In the genomic region with DNA sequence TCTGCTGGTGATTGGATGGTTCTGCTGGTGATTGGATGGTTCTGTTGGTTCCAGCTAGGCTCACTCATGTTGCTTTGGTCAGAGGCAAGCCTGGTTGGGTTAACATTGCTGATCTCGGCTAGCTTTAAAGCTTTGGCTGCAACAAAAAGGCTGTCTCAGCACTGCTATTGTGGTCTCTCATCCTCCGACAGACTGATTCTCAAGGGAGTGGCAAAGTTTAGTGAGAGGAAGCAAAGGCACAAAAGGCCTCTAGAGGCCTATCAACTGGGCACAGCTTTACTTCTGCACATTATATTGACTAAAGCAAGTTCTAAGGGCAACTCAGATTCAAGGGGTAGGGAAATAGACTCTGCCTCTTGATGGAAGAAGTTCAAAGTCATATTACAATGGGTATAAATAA, we compare ENCODE assay signal across 16 cellular contexts.
"Had no signal": no experiment of that assay in that cellular context is flagged by ENCODE, and none has a peak within 500 bp of the region (broad histone marks: within the 10 kb centered on the region; RNA-seq: fewer than 3 reads in every experiment).

No MANE protein-coding gene starts in this region.

- H3K4me1 Mint-ChIP-seq: memory B cell; naive thymus-derived CD4-positive, alpha-beta T cell had no signal

- H3K27me3 ChIP-seq: spleen had no signal

- H3K4me1 ChIP-seq: spleen had no signal

- H3K27ac Mint-ChIP-seq: activated naive CD8-positive, alpha-beta T cell; memory B cell; naive thymus-derived CD4-positive, alpha-beta T cell; stimulated activated naive B cell treated with anti-CD40 and anti-IgM and Interleukin-4, amounts not matched to agents 10 μg/mL and 1 μg/mL and 100 μg/mL, for 72 hours; T-helper 1 cell treated with Interleukin-12 subunit alpha and Interleukin-12 subunit beta and Interleukin-4 antibody, amounts not matched to agents 30 μg/mL and 1 μg/mL, for 36 hours had no signal

- H3K27me3 Mint-ChIP-seq: stimulated activated naive B cell treated with anti-CD40 and anti-IgM and Interleukin-4, amounts not matched to agents 10 μg/mL and 1 μg/mL and 100 μg/mL, for 72 hours had no signal

- DNase-seq: activated CD4-positive, CD25-positive, alpha-beta regulatory T cell treated with anti-CD3 and anti-CD28 coated beads, Interleukin-2, amount 50 U/mL, for 72 hours; activated gamma-delta T cell; cerebellar nuclear complex; cortex of kidney; head of caudate nucleus; kidney glomerular epithelial cell; mucosa of descending colon; naive thymus-derived CD4-positive, alpha-beta T cell; nucleus accumbens; posterior cingulate gyrus; retina; spleen; stimulated activated naive B cell treated with anti-CD40 and anti-IgM and Interleukin-4, amounts not matched to agents 10 μg/mL and 1 μg/mL and 100 μg/mL, for 72 hours had no signal

- H3K36me3 Mint-ChIP-seq: activated naive CD8-positive, alpha-beta T cell; naive thymus-derived CD4-positive, alpha-beta T cell had no signal

- H3K4me3 ChIP-seq: mucosa of descending colon, spleen had no signal

- H3K9me3 Mint-ChIP-seq: T-helper 1 cell treated with Interleukin-12 subunit alpha and Interleukin-12 subunit beta and Interleukin-4 antibody, amounts not matched to agents 30 μg/mL and 1 μg/mL, for 36 hours had no signal

- ATAC-seq: mucosa of descending colon; naive thymus-derived CD4-positive, alpha-beta T cell; stimulated activated naive B cell treated with anti-CD40 and anti-IgM and Interleukin-4, amounts not matched to agents 10 μg/mL and 1 μg/mL and 100 μg/mL, for 72 hours had no signal

- H3K4me3 Mint-ChIP-seq: activated naive CD8-positive, alpha-beta T cell; memory B cell; naive thymus-derived CD4-positive, alpha-beta T cell; stimulated activated naive B cell treated with anti-CD40 and anti-IgM and Interleukin-4, amounts not matched to agents 10 μg/mL and 1 μg/mL and 100 μg/mL, for 72 hours; T-helper 1 cell treated with Interleukin-12 subunit alpha and Interleukin-12 subunit beta and Interleukin-4 antibody, amounts not matched to agents 30 μg/mL and 1 μg/mL, for 36 hours had no signal

- H3K36me3 ChIP-seq: spleen had no signal
